In genomic region chr12:26686438-26686837, GRCh38 we compare ENCODE assay signal across 1 cellular context.
TF ChIP-seq lines count a peak whose summit lies in the region.

No MANE protein-coding gene starts in this region.

TF ChIP-seq in liver, 16 proteins besides CTCF, POLR2A, EP300 and RAD21 (continued from another document):
- peak in 1 of 2 donors; percentile 32 for TF ChIP-seq RXRA (IDR thresholded peaks at IDR 0.05)
